In genomic region chr7:55073051-55073511, GRCh38 we compare ENCODE assay signal across 9 cellular contexts. TPM values are rescaled to one million over a fixed set of nuclear protein-coding genes. Genes with fewer than 3 reads are reported as not detected.
DNase-seq lines count a peak whose midpoint lies in the region; ATAC-seq, FAIRE-seq and TF ChIP-seq lines count a peak whose summit lies in the region.
"Had no signal": no experiment of that assay in that cellular context is flagged by ENCODE, and none has a peak within 500 bp of the region (broad histone marks: within the 10 kb centered on the region; RNA-seq: fewer than 3 reads in every experiment).

No MANE protein-coding gene starts in this region.

- no peak overlapping the region for H2BK20ac ChIP-seq in H9 (ENCODE audit: low read depth, low read length, poor library complexity, severe bottlenecking)

- H3K23ac ChIP-seq in H9 (ENCODE audit: insufficient read length, low read depth, low read length) = no peak overlapping the region

- no peak for DNase-seq in heart left ventricle
- no peak for DNase-seq in left ventricle myocardium superior
- peak; percentile 51 for DNase-seq in small intestine
- DNase-seq in H9 = no peak
- DNase-seq in NCI-H128 (lab: John Stamatoyannopoulos, UW; ENCODE audit: unreplicated experiment) = no peak
- DNase-seq in GM23338 (ENCODE audit: low spot score) = no peak

- H3K27me3 ChIP-seq in heart left ventricle (no peaks in the 10 kb centered on the region), small intestine (ENCODE audit: control insufficient read depth in 2 of 2, insufficient read depth in 2 of 2, low read length in 2 of 2) (no peaks in the 10 kb centered on the region), H9 (ENCODE audit: insufficient read depth, low read length) (no peaks in the 10 kb centered on the region), GM23338 (ENCODE audit: insufficient read depth) (no peaks in the 10 kb centered on the region)

- no peak overlapping the region for H4K8ac ChIP-seq in H9 (replicated peaks; ENCODE audit: insufficient read length, low read depth, low read length)

- no peaks in the 10 kb centered on the region for H3K9me2 ChIP-seq in GM23338 (ENCODE audit: insufficient read depth)

- H3K79me2 ChIP-seq in H9 (ENCODE audit: insufficient read depth, low read length) (no peaks in the 10 kb centered on the region), GM23338 (replicated peaks; ENCODE audit: insufficient read depth) (no peaks in the 10 kb centered on the region)

- H3K36me3 Mint-ChIP-seq in H9 (ENCODE audit: insufficient read depth in 1 of 3, low read depth in 3 of 3) (no peaks in the 10 kb centered on the region; a peak in 1 of 7 replicates), GM23338 (ENCODE audit: low read depth) (no peaks in the 10 kb centered on the region)
- H3K36me3 Mint-ChIP-seq: activated naive CD8-positive, alpha-beta T cell had no signal

- H2BK12ac ChIP-seq in H9 (ENCODE audit: insufficient read length, low read depth, low read length) = no peak overlapping the region

- peaks cover 0 to 3% of the 10 kb centered on the region in 2 experiments; a peak in 1 of 4 replicates for H3K4me1 Mint-ChIP-seq in H9
- H3K4me1 Mint-ChIP-seq in GM23338 = no peaks in the 10 kb centered on the region; the same call in 2 of the 3 replicates

- H4K91ac ChIP-seq in H9 (ENCODE audit: insufficient read length, low read depth, low read length) = no peak overlapping the region

- H2BK120ac ChIP-seq in H9 (ENCODE audit: low read depth, low read length, poor library complexity, severe bottlenecking) = no peak overlapping the region

- H3K4me3 ChIP-seq in heart left ventricle (no peak overlapping the region), small intestine (ENCODE audit: low read depth in 1 of 2, low read length in 2 of 2) (no peak overlapping the region), GM23338 (no peak overlapping the region)

- no peak overlapping the region for H3K4me2 ChIP-seq in H9 (ENCODE audit: insufficient read depth, insufficient read length, low read length)
- H3K4me2 ChIP-seq in GM23338 = no peak overlapping the region

- no peak overlapping the region for H3K4me3 Mint-ChIP-seq in H9
- no peak overlapping the region for H3K4me3 Mint-ChIP-seq in GM23338
- H3K4me3 Mint-ChIP-seq: activated naive CD8-positive, alpha-beta T cell had no signal

- H3K4ac ChIP-seq in H9 (ENCODE audit: low read depth, low read length) = no peak overlapping the region

- H3K27me3 Mint-ChIP-seq in H9 (ENCODE audit: low read depth) (no peaks in the 10 kb centered on the region; the same call in 1 of the 2 replicates), GM23338 (ENCODE audit: insufficient read depth, low read depth, poor library complexity) (peaks cover 3% of the 10 kb centered on the region)

- H3K36me3 ChIP-seq in heart left ventricle = no peaks in the 10 kb centered on the region
- H3K36me3 ChIP-seq in small intestine (ENCODE audit: control insufficient read depth in 2 of 2, insufficient read depth in 2 of 2, low read length in 2 of 2) = no peaks in the 10 kb centered on the region
- no peaks in the 10 kb centered on the region for H3K36me3 ChIP-seq in GM23338 (ENCODE audit: insufficient read depth)

- FAIRE-seq in small intestine (lab: Jason Lieb, UNC) = no peak

- intact Hi-C loops in heart left ventricle (cut with DNase I) = loop anchor here in 1 of 10 donors (5.0 kb wide), 1 partner anchor 56 kb away; the partner anchor contains the start of gene EGFR
- intact Hi-C loops in left ventricle myocardium superior (cut with micrococcal nuclease) = loop anchor here (10.0 kb wide), 1 partner anchor 72 kb away; no protein-coding TSS in a partner anchor

- no peak overlapping the region for H3K18ac ChIP-seq in H9 (ENCODE audit: insufficient read length, low read depth, low read length)

- no peaks in the 10 kb centered on the region for H3K9me3 ChIP-seq in heart left ventricle
- no peaks in the 10 kb centered on the region for H3K9me3 ChIP-seq in small intestine (ENCODE audit: control insufficient read depth, low read depth)
- H3K9me3 ChIP-seq in H9 (ENCODE audit: control insufficient read depth, low read depth, low read length) = no peaks in the 10 kb centered on the region

- ATAC-seq in heart left ventricle (no peak), left ventricle myocardium superior (no peak), HG02970 (IDR thresholded peaks at IDR 0.05; ENCODE audit: low FRiP score, unreplicated experiment) (peak; percentile 46), GM23338 (no peak)

- WGBS in heart left ventricle, 4 donors = 68 to 77% (median 72%) methylated on average over 4 of the region's 4 CpGs
- 53 to 63% (median 53%) methylated on average over 4 of the region's 4 CpGs for WGBS in adipose tissue, 3 donors
- 35 to 50% (median 50%) methylated on average over 4 of the region's 4 CpGs for WGBS in small intestine, 3 donors
- WGBS in H9 (ENCODE audit: extremely low coverage, insufficient read length, low lambda C conversion rate) = no CpG with 5 or more reads among the region's 4 CpGs

- H3K56ac ChIP-seq in H9 (ENCODE audit: insufficient read length, low read depth, low read length) = no peak overlapping the region

- H3K4me1 ChIP-seq in heart left ventricle = peaks cover 0 to 55% (median 21%) of the 10 kb centered on the region in 12 donors
- peaks cover 6% of the 10 kb centered on the region in 2 donors for H3K4me1 ChIP-seq in small intestine (ENCODE audit: control insufficient read depth in 2 of 2, insufficient read depth in 1 of 2, low read depth in 1 of 2, low read length in 1 of 2)
- H3K4me1 ChIP-seq in H9 (ENCODE audit: insufficient read depth, low read length) = no peaks in the 10 kb centered on the region
- no peaks in the 10 kb centered on the region for H3K4me1 ChIP-seq in GM23338 (ENCODE audit: insufficient read depth)

- H4K20me1 ChIP-seq in H9 (ENCODE audit: control insufficient read depth, insufficient read depth, insufficient read length) = no peaks in the 10 kb centered on the region
- H4K20me1 ChIP-seq in GM23338 (replicated peaks; ENCODE audit: insufficient read depth) = no peaks in the 10 kb centered on the region

- H4K5ac ChIP-seq in H9 (ENCODE audit: insufficient read length, low read depth, low read length) = no peak overlapping the region

- no peaks in the 10 kb centered on the region for H3K23me2 ChIP-seq in H9 (ENCODE audit: insufficient read length, low read depth, low read length, poor library complexity, severe bottlenecking)

- no peak overlapping the region for H2BK5ac ChIP-seq in H9 (ENCODE audit: insufficient read length, low read length)

- H2BK15ac ChIP-seq in H9 (ENCODE audit: low read depth, low read length) = no peak overlapping the region

- no peaks in the 10 kb centered on the region for H3K79me1 ChIP-seq in H9 (ENCODE audit: insufficient read depth, low read depth, low read length, poor library complexity, severe bottlenecking)

- no peaks in the 10 kb centered on the region for H3K9me3 Mint-ChIP-seq in H9
- no peaks in the 10 kb centered on the region for H3K9me3 Mint-ChIP-seq in GM23338

- H2AFZ ChIP-seq in H9 (ENCODE audit: low read length) (no peak overlapping the region), GM23338 (no peak overlapping the region)

- H2AK5ac ChIP-seq in H9 (ENCODE audit: insufficient read length, low read length) = no peak overlapping the region

- no peak overlapping the region for H3T11ph ChIP-seq in H9 (ENCODE audit: low read length)

- H3K27ac ChIP-seq in heart left ventricle = peak overlapping the region in 8 of 12 donors; percentile 19 to 79 (median 70)
- peak overlapping the region; percentile 26 for H3K27ac ChIP-seq in adipose tissue (ENCODE audit: low read depth, low read length)
- peak overlapping the region; percentile 71 to 76 for H3K27ac ChIP-seq in small intestine (ENCODE audit: low read depth in 1 of 2, low read length in 1 of 2)
- no peak overlapping the region for H3K27ac ChIP-seq in H9 (ENCODE audit: insufficient read length, low read depth, low read length)
- H3K27ac ChIP-seq in GM23338 (ENCODE audit: low read depth) = no peak overlapping the region

- H3K27ac Mint-ChIP-seq in H9 = no peak overlapping the region
- no peak overlapping the region for H3K27ac Mint-ChIP-seq in GM23338

- TF ChIP-seq POLR2A in heart left ventricle (IDR thresholded peaks at IDR 0.05) = no peak

- H3K14ac ChIP-seq in H9 (ENCODE audit: insufficient read depth, low read length) = no peak overlapping the region

- H3F3A ChIP-seq in GM23338 (replicated peaks; ENCODE audit: low read depth) = no peaks in the 10 kb centered on the region

- H3K9ac ChIP-seq in H9 (ENCODE audit: extremely low read depth, insufficient read length, low read length) = no peak overlapping the region

- no peak for TF ChIP-seq CTCF in heart left ventricle (IDR thresholded peaks at IDR 0.05)
- no peak for TF ChIP-seq CTCF in H9 (conservative IDR thresholded peaks at IDR 0.05)
- no peak for TF ChIP-seq CTCF in GM23338 (conservative IDR thresholded peaks at IDR 0.05; ENCODE audit: low read depth in 2 of 2)

TF ChIP-seq in GM23338, 12 proteins besides CTCF, POLR2A, EP300 and RAD21 (continues in another document):
- no peak for TF ChIP-seq POLR2AphosphoS5 (IDR thresholded peaks at IDR 0.05; ENCODE audit: low read depth)
- TF ChIP-seq EZH2 (IDR thresholded peaks at IDR 0.05; ENCODE audit: low read depth, unreplicated experiment) = no peak
- TF ChIP-seq STAT1 (IDR thresholded peaks at IDR 0.05; ENCODE audit: unreplicated experiment) = no peak
- TF ChIP-seq ZNF331 (CRISPR knock-in tag; IDR thresholded peaks at IDR 0.05; ENCODE audit: low read depth) = no peak
- TF ChIP-seq NANOG (IDR thresholded peaks at IDR 0.05; ENCODE audit: borderline replicate concordance) = no peak
- no peak for TF ChIP-seq JUNB (IDR thresholded peaks at IDR 0.05; ENCODE audit: unreplicated experiment)
- no peak for TF ChIP-seq ZNF114 (CRISPR knock-in tag; IDR thresholded peaks at IDR 0.05)

RNA-seq across cellular contexts. Expression of gene EGFR, which starts 54.3 kb away (rescaled TPM):
- total RNA-seq in heart left ventricle = 10 to 100 TPM in 3 of 9 donors, 1 to 10 TPM in 6; 4.6 to 29.6 (median 8.7) TPM
- polyA plus RNA-seq in heart left ventricle = 1 to 10 TPM; 2.3 to 2.8 TPM
- total RNA-seq in left ventricle myocardium superior = 11.2 TPM
- 10 to 100 TPM; 12.6 to 24.4 (median 13.6) TPM for polyA plus RNA-seq in adipose tissue
- polyA plus RNA-seq in small intestine = 1 to 10 TPM; 2.2 to 9.3 (median 2.7) TPM
- 3.1 and 3.3 TPM in 2 replicates for total RNA-seq in H9 (2021)
- total RNA-seq in GM23338 (2014; rRNA removed; shearing (Covaris generic)) = 4.5 TPM in 2 replicates
- 1.5 and 1.9 TPM in 2 replicates for polyA plus RNA-seq in GM23338 (2016; fragmentation: Nextera tagmentation; extraction: Ambion mirVana)

Comparison
In these comparisons a context has a peak if more than half of its experiments do, and no peak if none do; other contexts are left out.
1. H3K27ac ChIP-seq: peak in heart left ventricle (8 of 12), adipose tissue (single experiment) and small intestine (2 of 2); none in H9 (single experiment) and GM23338 (single experiment).